ENCODE assay signal across 8 cellular contexts in the genomic region with DNA sequence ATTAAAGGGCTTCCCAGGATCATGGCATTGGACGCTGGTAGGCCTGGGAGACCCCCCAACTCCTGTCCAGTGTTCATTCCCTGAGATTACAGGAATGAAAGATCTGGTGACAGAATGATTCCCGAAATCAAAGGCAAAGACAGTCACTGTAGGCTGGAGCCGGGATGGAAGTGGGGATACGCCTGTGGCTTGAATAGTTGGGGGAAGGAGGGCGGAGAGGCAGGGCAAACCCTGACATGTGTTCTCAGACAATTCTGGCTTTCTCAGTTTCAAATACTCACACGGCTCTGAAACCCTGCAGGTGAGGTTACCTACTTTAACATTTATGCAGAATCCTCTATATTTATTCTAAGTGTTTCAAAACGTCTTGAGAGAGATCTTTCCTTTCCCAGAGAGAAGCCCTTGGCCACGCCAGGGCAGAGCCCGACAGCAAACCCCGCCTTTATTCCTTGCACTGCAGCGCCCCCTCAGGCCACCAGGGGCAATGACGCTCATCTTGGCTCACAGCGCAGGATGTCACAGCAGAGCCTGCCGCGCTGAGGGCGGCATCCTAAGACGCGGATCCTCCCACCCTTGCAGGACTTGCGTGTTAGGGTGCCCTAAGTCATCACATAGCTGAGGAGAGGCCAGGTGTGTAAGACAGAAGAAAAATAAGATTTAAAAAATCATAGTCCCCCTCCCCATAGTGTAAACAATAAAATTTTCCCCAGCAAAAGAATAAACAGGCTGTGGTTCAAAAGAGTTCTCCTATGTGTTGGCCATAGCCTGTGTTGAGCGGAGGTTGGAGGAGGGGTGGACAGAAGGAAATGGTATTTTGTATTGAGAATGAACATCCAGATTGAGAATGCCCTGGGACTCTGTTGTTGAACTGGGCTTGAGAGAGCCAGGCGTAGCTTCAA.
DNase-seq lines count a peak whose midpoint lies in the region; ATAC-seq lines count a peak whose summit lies in the region.

No MANE protein-coding gene starts in this region.

- DNase-seq in NCI-H2081 (lab: John Stamatoyannopoulos, UW) (peak; percentile 77), NCI-H2081 treated with DMSO at 0.1 percent for 48 hours (lab: John Stamatoyannopoulos, UW) (no peak), KG1 (lab: John Stamatoyannopoulos, UW) (peak; percentile 33), SK-N-DZ (ENCODE audit: low spot score) (peak; percentile 61), cerebellar nuclear complex (lab: John Stamatoyannopoulos, UW) (peak; percentile 10 to 71), left lobe of liver (ENCODE audit: low spot score) (peak; percentile 61)
- peak; percentile 1 for DNase-seq in stimulated activated CD8-positive, alpha-beta memory T cell treated with anti-CD3 and anti-CD28 coated beads, Interleukin-12 subunit alpha, Interleukin-12 subunit beta, amount 100 ng/mL, for 1 hour (ENCODE audit: low read depth)

- ATAC-seq in GM21825 (IDR thresholded peaks at IDR 0.05; ENCODE audit: unreplicated experiment) (peak; percentile 95), left lobe of liver (peak; percentile 90)
